In genomic region chr17:43483674-43484551, GRCh38 we compare ENCODE assay signal across 8 cellular contexts. TPM values are rescaled to one million over a fixed set of nuclear protein-coding genes. Genes with fewer than 3 reads are reported as not detected.
DNase-seq lines count a peak whose midpoint lies in the region; ATAC-seq, FAIRE-seq and TF ChIP-seq lines count a peak whose summit lies in the region.

Gene DHX8, plus strand, starts transcription at chr17:43483975. Its CDS starts 63 bp downstream, at chr17:43484038.

- no peaks in the 10 kb centered on the region for H3K9me3 Mint-ChIP-seq in chondrocyte (ENCODE audit: low read depth)

- ATAC-seq in GM19035 (IDR thresholded peaks at IDR 0.05; ENCODE audit: unreplicated experiment): peak; percentile 95
- peak; percentile 86 for ATAC-seq in HG03378 (IDR thresholded peaks at IDR 0.05; ENCODE audit: unreplicated experiment)

- H3K9ac ChIP-seq in kidney (ENCODE audit: low read length in 2 of 2): peak within 1 kb of the TSS; percentile 87 to 100

- H3K27ac ChIP-seq in kidney (ENCODE audit: low read depth in 2 of 2, low read length in 2 of 2): peak within 1 kb of the TSS; percentile 67 to 89

- peak; percentile 99 for FAIRE-seq in kidney (lab: Jason Lieb, UNC)

- TF ChIP-seq CTCF in chondrocyte (IDR thresholded peaks at IDR 0.05): peak; percentile 100
- peak; percentile 100 for TF ChIP-seq CTCF in kidney (IDR thresholded peaks at IDR 0.05; ENCODE audit: borderline replicate concordance, extremely low read depth, insufficient read depth)

- peak within 1 kb of the TSS; percentile 98 to 100 for H3K4me3 ChIP-seq in kidney (ENCODE audit: low read length in 2 of 2)

- H3K4me3 Mint-ChIP-seq in chondrocyte (ENCODE audit: unreplicated experiment): peak within 1 kb of the TSS; percentile 100

- H3K9me3 ChIP-seq in kidney (ENCODE audit: control insufficient read depth in 1 of 2, low read length in 2 of 2): no peaks in the 10 kb centered on the region

- H3K27me3 Mint-ChIP-seq in chondrocyte (ENCODE audit: low read depth): no peaks in the 10 kb centered on the region

- H3K36me3 ChIP-seq in kidney (ENCODE audit: control insufficient read depth in 1 of 2, insufficient read depth in 2 of 2, low read length in 2 of 2): no peaks in the 10 kb centered on the region

- peak within 1 kb of the TSS; percentile 93 for H3K27ac Mint-ChIP-seq in chondrocyte (ENCODE audit: unreplicated experiment)

- peaks cover 26% of the 10 kb centered on the region for H3K4me1 Mint-ChIP-seq in chondrocyte (ENCODE audit: low read depth)

- peak; percentile 100 for DNase-seq in AML-193 (lab: John Stamatoyannopoulos, UW)
- peak; percentile 98 for DNase-seq in NCI-H460 (ENCODE audit: extremely low read depth, low read depth)
- peak; percentile 97 for DNase-seq in activated CD4-positive, alpha-beta T cell treated with anti-CD3 and anti-CD28 coated beads for 1 hour
- DNase-seq in chondrocyte (ENCODE audit: low spot score): peak; percentile 97
- peak; percentile 98 for DNase-seq in kidney
- DNase-seq in stimulated activated CD4-positive, alpha-beta T cell treated with anti-CD3 and anti-CD28 coated beads, Interleukin-15, amount 100 ng/mL, for 48 hours (ENCODE audit: low read depth in 2 of 2): peak; percentile 94 to 97

- peaks cover 0 to 6% of the 10 kb centered on the region in 2 donors for H3K4me1 ChIP-seq in kidney (ENCODE audit: control insufficient read depth in 1 of 2, insufficient read depth in 1 of 2, low read depth in 1 of 2, low read length in 2 of 2)

- H3K36me3 Mint-ChIP-seq in chondrocyte (ENCODE audit: low read depth): no peaks in the 10 kb centered on the region

- intact Hi-C loops in kidney (cut with DNase I): loop anchor here (2.0 kb wide), 1 partner anchor 89 kb away; no protein-coding TSS in a partner anchor

RNA-seq across cellular contexts. Expression of gene DHX8, which starts in this region (rescaled TPM):
- 45.8 and 54.1 TPM in 2 replicates for total RNA-seq in NCI-H460 (2014; rRNA removed; shearing (Covaris generic))
- polyA plus RNA-seq in NCI-H460 (2014; cell fraction: nucleus; rRNA removed): 14.2 and 20.4 TPM in 2 replicates
- total RNA-seq in chondrocyte: 39.0 to 49.6 TPM (median 49.2 TPM) in 3 replicates
- 53.9 TPM for total RNA-seq in kidney
- polyA plus RNA-seq in kidney (ENCODE audit: insufficient read depth, low read depth, low replicate concordance): 28.7 TPM

Comparison
In these comparisons a context has a peak if more than half of its experiments do, and no peak if none do; other contexts are left out.
1. Peak in every context shown above with its lines: DNase-seq, ATAC-seq, H3K4me3 ChIP-seq and H3K27ac ChIP-seq.